Comparison of ENCODE assay signal across 2 cellular contexts in genomic region chr12:100308138-100308537, GRCh38. TPM values are rescaled to one million over a fixed set of nuclear protein-coding genes. Genes with fewer than 3 reads are reported as not detected.
"Had no signal": no experiment of that assay in that cellular context is flagged by ENCODE, and none has a peak within 500 bp of the region (broad histone marks: within the 10 kb centered on the region; RNA-seq: fewer than 3 reads in every experiment).

No MANE protein-coding gene starts in this region.

RNA-seq across cellular contexts. Expression of gene SLC17A8, which starts 48.7 kb away (rescaled TPM):
- total RNA-seq: G401, GM12878 had no signal
